12 cellular contexts compared by ENCODE assay signal in the genomic region with DNA sequence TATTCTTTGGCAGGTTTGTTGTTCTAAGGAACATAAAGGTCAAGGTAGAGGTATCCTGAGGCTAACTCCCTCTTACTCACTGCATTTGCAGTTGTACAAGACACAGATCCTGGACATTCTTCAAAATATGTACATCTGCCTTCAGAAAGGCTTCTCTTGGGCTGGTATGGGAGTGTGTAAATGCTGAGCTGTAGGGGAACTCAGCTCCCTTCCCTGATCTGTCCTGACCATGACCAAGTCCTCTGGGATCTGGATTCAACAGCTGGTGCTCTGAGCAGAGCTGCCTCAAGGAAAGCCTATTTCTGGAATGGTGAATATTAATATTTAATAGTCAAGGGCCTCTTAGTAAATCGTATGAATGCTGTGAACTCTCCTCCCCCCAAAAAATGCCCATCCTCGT.
DNase-seq lines count a peak whose midpoint lies in the region; ATAC-seq, FAIRE-seq and TF ChIP-seq lines count a peak whose summit lies in the region.
"Had no signal": no experiment of that assay in that cellular context is flagged by ENCODE, and none has a peak within 500 bp of the region (broad histone marks: within the 10 kb centered on the region; RNA-seq: fewer than 3 reads in every experiment).

No MANE protein-coding gene starts in this region.

- H3K9me3 Mint-ChIP-seq in T-helper 1 cell treated with Interleukin-12 subunit alpha and Interleukin-12 subunit beta and Interleukin-4 antibody, amounts not matched to agents 30 μg/mL and 1 μg/mL, for 36 hours = no peaks in the 10 kb centered on the region

- H3K27ac Mint-ChIP-seq in T-helper 1 cell treated with Interleukin-12 subunit alpha and Interleukin-12 subunit beta and Interleukin-4 antibody, amounts not matched to agents 30 μg/mL and 1 μg/mL, for 36 hours = peak overlapping the region; percentile 88

- no peak for DNase-seq in T-helper 1 cell
- no peak for DNase-seq in adrenal gland
- DNase-seq in pancreas = no peak
- DNase-seq in foreskin keratinocyte = no peak
- DNase-seq in NCI-H524 (lab: John Stamatoyannopoulos, UW) = no peak
- DNase-seq: DMS79 treated with DMSO at 0.1 percent for 48 hours, midbrain had no signal

- WGBS in adrenal gland, 4 donors = 36 to 62% (median 39%) methylated on average over 2 of the region's 2 CpGs
- WGBS in pancreas, 2 donors = 82 to 89% methylated on average over 2 of the region's 2 CpGs

- FAIRE-seq in pancreas (lab: Jason Lieb, UNC) = no peak
- FAIRE-seq: frontal cortex had no signal

- H3K9me3 ChIP-seq in adrenal gland (replicated peaks in 1 of 3) = no peaks in the 10 kb centered on the region
- H3K9me3 ChIP-seq in pancreas = no peaks in the 10 kb centered on the region

- H3K36me3 Mint-ChIP-seq in T-helper 1 cell treated with Interleukin-12 subunit alpha and Interleukin-12 subunit beta and Interleukin-4 antibody, amounts not matched to agents 30 μg/mL and 1 μg/mL, for 36 hours (ENCODE audit: low read depth) = peaks cover 4% of the 10 kb centered on the region

- no peak for TF ChIP-seq CTCF in adrenal gland (IDR thresholded peaks at IDR 0.05)
- TF ChIP-seq CTCF in pancreas (IDR thresholded peaks at IDR 0.05) = no peak
- no peak for TF ChIP-seq CTCF in foreskin keratinocyte (conservative IDR thresholded peaks at IDR 0.05)

- H3K4me1 ChIP-seq in adrenal gland (replicated peaks in 1 of 2) (peaks cover 24 to 25% of the 10 kb centered on the region in 2 donors), pancreas (peaks cover 0 to 18% (median 6%) of the 10 kb centered on the region in 3 donors), foreskin keratinocyte (no peaks in the 10 kb centered on the region)

- TF ChIP-seq POLR2A in adrenal gland (IDR thresholded peaks at IDR 0.05) = no peak

- H3K27me3 ChIP-seq in adrenal gland (no peaks in the 10 kb centered on the region), pancreas (no peaks in the 10 kb centered on the region), foreskin keratinocyte (no peaks in the 10 kb centered on the region)

- no peaks in the 10 kb centered on the region for H3K27me3 Mint-ChIP-seq in T-helper 1 cell treated with Interleukin-12 subunit alpha and Interleukin-12 subunit beta and Interleukin-4 antibody, amounts not matched to agents 30 μg/mL and 1 μg/mL, for 36 hours (ENCODE audit: low read depth)

- H3K4me3 ChIP-seq in adrenal gland (peak overlapping the region in 1 of 4 donors; percentile 38), pancreas (no peak overlapping the region)

- intact Hi-C loops in adrenal gland (cut with DNase I) = no loop called here
- intact Hi-C loops in pancreas (cut with DNase I) = no loop called here

- ATAC-seq in HG02981 (IDR thresholded peaks at IDR 0.05; ENCODE audit: unreplicated experiment) (peak; percentile 9), pancreas (peak in 3 of 4 donors; percentile 24 to 42 (median 37)), foreskin keratinocyte (no peak), HG03108 (IDR thresholded peaks at IDR 0.05; ENCODE audit: unreplicated experiment) (no peak)

- H3K27ac ChIP-seq in adrenal gland (peak overlapping the region in 4 of 5 donors; percentile 25 to 65 (median 45)), pancreas (no peak overlapping the region), foreskin keratinocyte (no peak overlapping the region)
- H3K27ac ChIP-seq: 22Rv1 had no signal

- peaks cover 48% of the 10 kb centered on the region for H3K4me1 Mint-ChIP-seq in T-helper 1 cell treated with Interleukin-12 subunit alpha and Interleukin-12 subunit beta and Interleukin-4 antibody, amounts not matched to agents 30 μg/mL and 1 μg/mL, for 36 hours (ENCODE audit: low read depth)

- H3K4me3 Mint-ChIP-seq in T-helper 1 cell treated with Interleukin-12 subunit alpha and Interleukin-12 subunit beta and Interleukin-4 antibody, amounts not matched to agents 30 μg/mL and 1 μg/mL, for 36 hours = peak overlapping the region; percentile 74

- H3K36me3 ChIP-seq in adrenal gland (replicated peaks in 1 of 2) = no peaks in the 10 kb centered on the region
- H3K36me3 ChIP-seq in pancreas = no peaks in the 10 kb centered on the region

Comparison
In these comparisons a context has a peak if more than half of its experiments do, and no peak if none do; other contexts are left out.
1. ATAC-seq: peak in HG02981 (single experiment) and pancreas (3 of 4); none in foreskin keratinocyte (single experiment) and HG03108 (single experiment).
2. H3K27ac ChIP-seq: peak in adrenal gland (4 of 5); none in pancreas (0 of 4) and foreskin keratinocyte (single experiment).